ENCODE assay signal across 1 cellular context in genomic region chr2:172427990-172428840, GRCh38.
TF ChIP-seq lines count a peak whose summit lies in the region.

No MANE protein-coding gene starts in this region.

TF ChIP-seq in HepG2, 621 proteins besides CTCF, POLR2A, EP300 and RAD21 (continued from another document and continues in another):
- TF ChIP-seq, protein P1, sequence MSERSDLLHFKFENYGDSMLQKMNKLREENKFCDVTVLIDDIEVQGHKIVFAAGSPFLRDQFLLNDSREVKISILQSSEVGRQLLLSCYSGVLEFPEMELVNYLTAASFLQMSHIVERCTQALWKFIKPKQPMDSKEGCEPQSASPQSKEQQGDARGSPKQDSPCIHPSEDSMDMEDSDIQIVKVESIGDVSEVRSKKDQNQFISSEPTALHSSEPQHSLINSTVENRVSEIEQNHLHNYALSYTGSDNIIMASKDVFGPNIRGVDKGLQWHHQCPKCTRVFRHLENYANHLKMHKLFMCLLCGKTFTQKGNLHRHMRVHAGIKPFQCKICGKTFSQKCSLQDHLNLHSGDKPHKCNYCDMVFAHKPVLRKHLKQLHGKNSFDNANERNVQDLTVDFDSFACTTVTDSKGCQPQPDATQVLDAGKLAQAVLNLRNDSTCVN (CRISPR knock-in tag; IDR thresholded peaks at IDR 0.05; ENCODE audit: borderline replicate concordance), result no peak
- no peak for TF ChIP-seq ZNF776 (CRISPR knock-in tag; IDR thresholded peaks at IDR 0.05)
- TF ChIP-seq, protein P2, sequence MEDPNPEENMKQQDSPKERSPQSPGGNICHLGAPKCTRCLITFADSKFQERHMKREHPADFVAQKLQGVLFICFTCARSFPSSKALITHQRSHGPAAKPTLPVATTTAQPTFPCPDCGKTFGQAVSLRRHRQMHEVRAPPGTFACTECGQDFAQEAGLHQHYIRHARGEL (CRISPR knock-in tag; IDR thresholded peaks at IDR 0.05), result no peak
- TF ChIP-seq ZFYVE20 (CRISPR knock-in tag; IDR thresholded peaks at IDR 0.05; ENCODE audit: borderline replicate concordance, low read depth), result no peak
- TF ChIP-seq, protein P3, sequence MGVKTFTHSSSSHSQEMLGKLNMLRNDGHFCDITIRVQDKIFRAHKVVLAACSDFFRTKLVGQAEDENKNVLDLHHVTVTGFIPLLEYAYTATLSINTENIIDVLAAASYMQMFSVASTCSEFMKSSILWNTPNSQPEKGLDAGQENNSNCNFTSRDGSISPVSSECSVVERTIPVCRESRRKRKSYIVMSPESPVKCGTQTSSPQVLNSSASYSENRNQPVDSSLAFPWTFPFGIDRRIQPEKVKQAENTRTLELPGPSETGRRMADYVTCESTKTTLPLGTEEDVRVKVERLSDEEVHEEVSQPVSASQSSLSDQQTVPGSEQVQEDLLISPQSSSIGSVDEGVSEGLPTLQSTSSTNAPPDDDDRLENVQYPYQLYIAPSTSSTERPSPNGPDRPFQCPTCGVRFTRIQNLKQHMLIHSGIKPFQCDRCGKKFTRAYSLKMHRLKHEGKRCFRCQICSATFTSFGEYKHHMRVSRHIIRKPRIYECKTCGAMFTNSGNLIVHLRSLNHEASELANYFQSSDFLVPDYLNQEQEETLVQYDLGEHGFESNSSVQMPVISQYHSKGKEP (CRISPR knock-in tag; IDR thresholded peaks at IDR 0.05), result no peak
- no peak for TF ChIP-seq ZNF556 (CRISPR knock-in tag; IDR thresholded peaks at IDR 0.05; ENCODE audit: borderline replicate concordance)
- no peak for TF ChIP-seq CHD2 (IDR thresholded peaks at IDR 0.05; ENCODE audit: low read depth, low read length)
- TF ChIP-seq, protein P4, sequence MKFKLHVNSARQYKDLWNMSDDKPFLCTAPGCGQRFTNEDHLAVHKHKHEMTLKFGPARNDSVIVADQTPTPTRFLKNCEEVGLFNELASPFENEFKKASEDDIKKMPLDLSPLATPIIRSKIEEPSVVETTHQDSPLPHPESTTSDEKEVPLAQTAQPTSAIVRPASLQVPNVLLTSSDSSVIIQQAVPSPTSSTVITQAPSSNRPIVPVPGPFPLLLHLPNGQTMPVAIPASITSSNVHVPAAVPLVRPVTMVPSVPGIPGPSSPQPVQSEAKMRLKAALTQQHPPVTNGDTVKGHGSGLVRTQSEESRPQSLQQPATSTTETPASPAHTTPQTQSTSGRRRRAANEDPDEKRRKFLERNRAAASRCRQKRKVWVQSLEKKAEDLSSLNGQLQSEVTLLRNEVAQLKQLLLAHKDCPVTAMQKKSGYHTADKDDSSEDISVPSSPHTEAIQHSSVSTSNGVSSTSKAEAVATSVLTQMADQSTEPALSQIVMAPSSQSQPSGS (CRISPR knock-in tag; IDR thresholded peaks at IDR 0.05), result no peak
- TF ChIP-seq, protein P5, sequence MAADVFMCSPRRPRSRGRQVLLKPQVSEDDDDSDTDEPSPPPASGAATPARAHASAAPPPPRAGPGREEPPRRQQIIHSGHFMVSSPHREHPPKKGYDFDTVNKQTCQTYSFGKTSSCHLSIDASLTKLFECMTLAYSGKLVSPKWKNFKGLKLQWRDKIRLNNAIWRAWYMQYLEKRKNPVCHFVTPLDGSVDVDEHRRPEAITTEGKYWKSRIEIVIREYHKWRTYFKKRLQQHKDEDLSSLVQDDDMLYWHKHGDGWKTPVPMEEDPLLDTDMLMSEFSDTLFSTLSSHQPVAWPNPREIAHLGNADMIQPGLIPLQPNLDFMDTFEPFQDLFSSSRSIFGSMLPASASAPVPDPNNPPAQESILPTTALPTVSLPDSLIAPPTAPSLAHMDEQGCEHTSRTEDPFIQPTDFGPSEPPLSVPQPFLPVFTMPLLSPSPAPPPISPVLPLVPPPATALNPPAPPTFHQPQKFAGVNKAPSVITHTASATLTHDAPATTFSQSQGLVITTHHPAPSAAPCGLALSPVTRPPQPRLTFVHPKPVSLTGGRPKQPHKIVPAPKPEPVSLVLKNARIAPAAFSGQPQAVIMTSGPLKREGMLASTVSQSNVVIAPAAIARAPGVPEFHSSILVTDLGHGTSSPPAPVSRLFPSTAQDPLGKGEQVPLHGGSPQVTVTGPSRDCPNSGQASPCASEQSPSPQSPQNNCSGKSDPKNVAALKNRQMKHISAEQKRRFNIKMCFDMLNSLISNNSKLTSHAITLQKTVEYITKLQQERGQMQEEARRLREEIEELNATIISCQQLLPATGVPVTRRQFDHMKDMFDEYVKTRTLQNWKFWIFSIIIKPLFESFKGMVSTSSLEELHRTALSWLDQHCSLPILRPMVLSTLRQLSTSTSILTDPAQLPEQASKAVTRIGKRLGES (CRISPR knock-in tag; IDR thresholded peaks at IDR 0.05; ENCODE audit: borderline replicate concordance), result no peak
- TF ChIP-seq ETV5 (CRISPR knock-in tag; IDR thresholded peaks at IDR 0.05; ENCODE audit: borderline replicate concordance), result no peak
- TF ChIP-seq, protein P6, sequence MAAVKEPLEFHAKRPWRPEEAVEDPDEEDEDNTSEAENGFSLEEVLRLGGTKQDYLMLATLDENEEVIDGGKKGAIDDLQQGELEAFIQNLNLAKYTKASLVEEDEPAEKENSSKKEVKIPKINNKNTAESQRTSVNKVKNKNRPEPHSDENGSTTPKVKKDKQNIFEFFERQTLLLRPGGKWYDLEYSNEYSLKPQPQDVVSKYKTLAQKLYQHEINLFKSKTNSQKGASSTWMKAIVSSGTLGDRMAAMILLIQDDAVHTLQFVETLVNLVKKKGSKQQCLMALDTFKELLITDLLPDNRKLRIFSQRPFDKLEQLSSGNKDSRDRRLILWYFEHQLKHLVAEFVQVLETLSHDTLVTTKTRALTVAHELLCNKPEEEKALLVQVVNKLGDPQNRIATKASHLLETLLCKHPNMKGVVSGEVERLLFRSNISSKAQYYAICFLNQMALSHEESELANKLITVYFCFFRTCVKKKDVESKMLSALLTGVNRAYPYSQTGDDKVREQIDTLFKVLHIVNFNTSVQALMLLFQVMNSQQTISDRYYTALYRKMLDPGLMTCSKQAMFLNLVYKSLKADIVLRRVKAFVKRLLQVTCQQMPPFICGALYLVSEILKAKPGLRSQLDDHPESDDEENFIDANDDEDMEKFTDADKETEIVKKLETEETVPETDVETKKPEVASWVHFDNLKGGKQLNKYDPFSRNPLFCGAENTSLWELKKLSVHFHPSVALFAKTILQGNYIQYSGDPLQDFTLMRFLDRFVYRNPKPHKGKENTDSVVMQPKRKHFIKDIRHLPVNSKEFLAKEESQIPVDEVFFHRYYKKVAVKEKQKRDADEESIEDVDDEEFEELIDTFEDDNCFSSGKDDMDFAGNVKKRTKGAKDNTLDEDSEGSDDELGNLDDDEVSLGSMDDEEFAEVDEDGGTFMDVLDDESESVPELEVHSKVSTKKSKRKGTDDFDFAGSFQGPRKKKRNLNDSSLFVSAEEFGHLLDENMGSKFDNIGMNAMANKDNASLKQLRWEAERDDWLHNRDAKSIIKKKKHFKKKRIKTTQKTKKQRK (IDR thresholded peaks at IDR 0.05; ENCODE audit: low read length), result no peak
- TF ChIP-seq HBP1 (CRISPR knock-in tag; IDR thresholded peaks at IDR 0.05; ENCODE audit: low read depth), result no peak
- TF ChIP-seq CHCHD3 (CRISPR knock-in tag; IDR thresholded peaks at IDR 0.05), result no peak
- peak; percentile 57; the same call in 1 of the 2 replicates for TF ChIP-seq RXRA (CRISPR knock-in tag; IDR thresholded peaks at IDR 0.05)
- TF ChIP-seq, protein P7, sequence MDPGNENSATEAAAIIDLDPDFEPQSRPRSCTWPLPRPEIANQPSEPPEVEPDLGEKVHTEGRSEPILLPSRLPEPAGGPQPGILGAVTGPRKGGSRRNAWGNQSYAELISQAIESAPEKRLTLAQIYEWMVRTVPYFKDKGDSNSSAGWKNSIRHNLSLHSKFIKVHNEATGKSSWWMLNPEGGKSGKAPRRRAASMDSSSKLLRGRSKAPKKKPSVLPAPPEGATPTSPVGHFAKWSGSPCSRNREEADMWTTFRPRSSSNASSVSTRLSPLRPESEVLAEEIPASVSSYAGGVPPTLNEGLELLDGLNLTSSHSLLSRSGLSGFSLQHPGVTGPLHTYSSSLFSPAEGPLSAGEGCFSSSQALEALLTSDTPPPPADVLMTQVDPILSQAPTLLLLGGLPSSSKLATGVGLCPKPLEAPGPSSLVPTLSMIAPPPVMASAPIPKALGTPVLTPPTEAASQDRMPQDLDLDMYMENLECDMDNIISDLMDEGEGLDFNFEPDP (CRISPR knock-in tag; conservative IDR thresholded peaks at IDR 0.05), result no peak
- no peak for TF ChIP-seq CBX1 (IDR thresholded peaks at IDR 0.05; ENCODE audit: low read depth)
- no peak for TF ChIP-seq SRSF9 (IDR thresholded peaks at IDR 0.05; ENCODE audit: borderline replicate concordance, insufficient read depth, low read depth, low read length, poor library complexity, severe bottlenecking)
- no peak for TF ChIP-seq JUND (CRISPR knock-in tag; IDR thresholded peaks at IDR 0.05)
- TF ChIP-seq U2AF1 (optimal IDR thresholded peaks at IDR 0.05; ENCODE audit: low read depth, low read length), result peak; percentile 82
- TF ChIP-seq NFATC3 (CRISPR knock-in tag; IDR thresholded peaks at IDR 0.05), result 0 out of 2 replicates have a peak, but pooled peaks have one; percentile 35
- TF ChIP-seq HMGXB3 (CRISPR knock-in tag; IDR thresholded peaks at IDR 0.05; ENCODE audit: borderline replicate concordance), result no peak
- no peak for TF ChIP-seq PLRG1 (conservative IDR thresholded peaks at IDR 0.05)
- TF ChIP-seq CSRNP2 (CRISPR knock-in tag; conservative IDR thresholded peaks at IDR 0.05; ENCODE audit: low read depth), result no peak
- TF ChIP-seq ZNF180 (CRISPR knock-in tag; IDR thresholded peaks at IDR 0.05; ENCODE audit: borderline replicate concordance, low read depth), result no peak
- TF ChIP-seq, protein P8, sequence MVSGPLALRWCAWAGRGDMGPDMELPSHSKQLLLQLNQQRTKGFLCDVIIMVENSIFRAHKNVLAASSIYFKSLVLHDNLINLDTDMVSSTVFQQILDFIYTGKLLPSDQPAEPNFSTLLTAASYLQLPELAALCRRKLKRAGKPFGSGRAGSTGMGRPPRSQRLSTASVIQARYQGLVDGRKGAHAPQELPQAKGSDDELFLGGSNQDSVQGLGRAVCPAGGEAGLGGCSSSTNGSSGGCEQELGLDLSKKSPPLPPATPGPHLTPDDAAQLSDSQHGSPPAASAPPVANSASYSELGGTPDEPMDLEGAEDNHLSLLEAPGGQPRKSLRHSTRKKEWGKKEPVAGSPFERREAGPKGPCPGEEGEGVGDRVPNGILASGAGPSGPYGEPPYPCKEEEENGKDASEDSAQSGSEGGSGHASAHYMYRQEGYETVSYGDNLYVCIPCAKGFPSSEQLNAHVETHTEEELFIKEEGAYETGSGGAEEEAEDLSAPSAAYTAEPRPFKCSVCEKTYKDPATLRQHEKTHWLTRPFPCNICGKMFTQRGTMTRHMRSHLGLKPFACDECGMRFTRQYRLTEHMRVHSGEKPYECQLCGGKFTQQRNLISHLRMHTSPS (CRISPR knock-in tag; IDR thresholded peaks at IDR 0.05; ENCODE audit: low read depth), result no peak; the same call in 1 of the 2 replicates
- no peak for TF ChIP-seq ATF4 (CRISPR knock-in tag; IDR thresholded peaks at IDR 0.05)
- peak; percentile 37; the same call in 1 of the 2 replicates for TF ChIP-seq ZNF737 (CRISPR knock-in tag; IDR thresholded peaks at IDR 0.05; ENCODE audit: borderline replicate concordance)
- no peak for TF ChIP-seq PRPF4 (IDR thresholded peaks at IDR 0.05; ENCODE audit: low read depth, low read length, poor library complexity, severe bottlenecking)
- no peak for TF ChIP-seq SSRP1 (CRISPR knock-in tag; IDR thresholded peaks at IDR 0.05)
- TF ChIP-seq SIN3A (IDR thresholded peaks at IDR 0.05; ENCODE audit: borderline replicate concordance, low read depth, low read length), result peak; percentile 64; the same call in 1 of the 2 replicates
- TF ChIP-seq ZNF207 (IDR thresholded peaks at IDR 0.05; ENCODE audit: borderline replicate concordance), result no peak
